In genomic region chr7:50412958-50413357, GRCh38 we compare ENCODE assay signal across 22 cellular contexts. TPM values are rescaled to one million over a fixed set of nuclear protein-coding genes. Genes with fewer than 3 reads are reported as not detected.
DNase-seq lines count a peak whose midpoint lies in the region; ATAC-seq and TF ChIP-seq lines count a peak whose summit lies in the region.
"Had no signal": no experiment of that assay in that cellular context is flagged by ENCODE, and none has a peak within 500 bp of the region (broad histone marks: within the 10 kb centered on the region; RNA-seq: fewer than 3 reads in every experiment).

No MANE protein-coding gene starts in this region.

- no peak overlapping the region for H2BK15ac ChIP-seq in neuronal stem cell (ENCODE audit: low read length)

- H3K27me3 ChIP-seq in OCI-LY1 (ENCODE audit: insufficient read depth, low read length): no peaks in the 10 kb centered on the region
- peaks cover 0 to 6% (median 0%) of the 10 kb centered on the region in 3 experiments for H3K27me3 ChIP-seq in neuronal stem cell (ENCODE audit: control insufficient read depth in 3 of 3, insufficient read depth in 3 of 3, low read depth in 1 of 3, low read length in 3 of 3)
- H3K27me3 ChIP-seq in aorta (ENCODE audit: control insufficient read depth in 1 of 2, insufficient read depth in 2 of 2, low read length in 1 of 2): no peaks in the 10 kb centered on the region
- H3K27me3 ChIP-seq: tibial nerve had no signal

- H2AK5ac ChIP-seq in neuronal stem cell (ENCODE audit: low read depth, low read length): peak overlapping the region; percentile 67

- no peak overlapping the region for H2AFZ ChIP-seq in OCI-LY1 (ENCODE audit: low read length)
- no peak overlapping the region for H2AFZ ChIP-seq in neuronal stem cell (ENCODE audit: low read length)

- H3K9ac ChIP-seq in OCI-LY1 (ENCODE audit: low read length) (peak overlapping the region; percentile 11; the same call in 1 of the 2 replicates), neuronal stem cell (ENCODE audit: low read depth, low read length, poor library complexity) (no peak overlapping the region)

- no peak overlapping the region for H3K18ac ChIP-seq in neuronal stem cell (ENCODE audit: low read length)

- H3K4me3 ChIP-seq in OCI-LY1 (ENCODE audit: low read depth, low read length, poor library complexity, severe bottlenecking): no peak overlapping the region
- H3K4me3 ChIP-seq in neuronal stem cell (ENCODE audit: low read length in 2 of 2): no peak overlapping the region
- no peak overlapping the region for H3K4me3 ChIP-seq in aorta (ENCODE audit: low read length in 2 of 2)
- H3K4me3 ChIP-seq: SK-N-MC, tibial nerve had no signal

- H2BK12ac ChIP-seq in neuronal stem cell (ENCODE audit: low read length): no peak overlapping the region

- no peak for ATAC-seq in aorta (ENCODE audit: low FRiP score)
- ATAC-seq: left colon had no signal

- H3K4ac ChIP-seq in neuronal stem cell (ENCODE audit: low read length): no peak overlapping the region

- no peak overlapping the region for H3K27ac Mint-ChIP-seq in nephron progenitor cell

- no peaks in the 10 kb centered on the region for H3K79me2 ChIP-seq in OCI-LY1 (ENCODE audit: insufficient read depth, low read length)

- H3K4me2 ChIP-seq in OCI-LY1 (ENCODE audit: low read length): peak overlapping the region; percentile 20; the same call in 1 of the 2 replicates
- H3K4me2 ChIP-seq in neuronal stem cell (ENCODE audit: insufficient read depth, low read length, poor library complexity, severe bottlenecking): no peak overlapping the region

- DNase-seq in SIG-M5 treated with dmso at 0.1 percent for 504 hours (lab: John Stamatoyannopoulos, UW; ENCODE audit: unreplicated experiment): peak; percentile 59
- no peak for DNase-seq in SIG-M5 (lab: John Stamatoyannopoulos, UW)
- DNase-seq in neuronal stem cell (ENCODE audit: low spot score): no peak
- DNase-seq in nephron progenitor cell: no peak
- no peak for DNase-seq in GM19238 (ENCODE audit: insufficient read length, low spot score)
- no peak for DNase-seq in aorta
- DNase-seq: activated effector memory CD4-positive, alpha-beta T cell treated with Interleukin-2 at 50 U/mL for 16 hours; effector CD4-positive, alpha-beta T cell; H7; left colon; mesendoderm; NCI-H2081 treated with DMSO at 0.1 percent for 48 hours; NCI-H345; NCI-H82; nucleus accumbens; T-helper 2 cell had no signal

- no peaks in the 10 kb centered on the region for H3K36me3 Mint-ChIP-seq in nephron progenitor cell (ENCODE audit: low read depth)

- no CpG with 5 or more reads among the region's 4 CpGs for WGBS in neuronal stem cell (ENCODE audit: extremely low coverage in 2 of 2, insufficient read length in 2 of 2, insufficient replicate concordance in 1 of 2), 2 donors
- WGBS in aorta, 2 donors: 68 to 69% methylated on average over 4 of the region's 4 CpGs

- no peaks in the 10 kb centered on the region for H3K9me2 ChIP-seq in OCI-LY1 (ENCODE audit: low read depth, low read length)

- peaks cover 63% of the 10 kb centered on the region for H3K4me1 ChIP-seq in OCI-LY1 (ENCODE audit: insufficient read depth, low read length, severe bottlenecking)
- H3K4me1 ChIP-seq in neuronal stem cell (ENCODE audit: control insufficient read depth in 2 of 2, insufficient read depth in 1 of 2, low read depth in 1 of 2, low read length in 2 of 2): no peaks in the 10 kb centered on the region
- no peaks in the 10 kb centered on the region for H3K4me1 ChIP-seq in aorta (ENCODE audit: control insufficient read depth in 1 of 2, insufficient read depth in 2 of 2, low read length in 2 of 2)

- H3K9me3 ChIP-seq in KOPT-K1 (ENCODE audit: insufficient read depth, low read length, poor library complexity, severe bottlenecking) (no peaks in the 10 kb centered on the region), OCI-LY1 (ENCODE audit: low read length) (no peaks in the 10 kb centered on the region), neuronal stem cell (replicated peaks in 1 of 2; ENCODE audit: control insufficient read depth in 2 of 2, insufficient read depth in 1 of 2, low read depth in 1 of 2, low read length in 2 of 2) (no peaks in the 10 kb centered on the region), aorta (ENCODE audit: control insufficient read depth, low read length) (no peaks in the 10 kb centered on the region)
- H3K9me3 ChIP-seq: tibial nerve had no signal

- H4K8ac ChIP-seq in neuronal stem cell (ENCODE audit: low read depth, low read length): no peak overlapping the region

- H3F3A ChIP-seq in OCI-LY1 (ENCODE audit: insufficient read depth, low read length): no peaks in the 10 kb centered on the region; the same call in 1 of the 2 replicates

- no peaks in the 10 kb centered on the region for H3K79me1 ChIP-seq in neuronal stem cell (ENCODE audit: low read depth, low read length)

- no peak overlapping the region for H2BK5ac ChIP-seq in neuronal stem cell (ENCODE audit: low read length)

- H4K91ac ChIP-seq in neuronal stem cell (ENCODE audit: low read depth, low read length, poor library complexity): no peak overlapping the region

- no peaks in the 10 kb centered on the region for H3K9me3 Mint-ChIP-seq in nephron progenitor cell

- no peak for TF ChIP-seq CTCF in OCI-LY1 (IDR thresholded peaks at IDR 0.05; ENCODE audit: low read length)
- no peak for TF ChIP-seq CTCF in nephron progenitor cell (IDR thresholded peaks at IDR 0.05)

- no peak overlapping the region for H3K23ac ChIP-seq in neuronal stem cell (ENCODE audit: low read depth, low read length, poor library complexity)

- H3K4me3 Mint-ChIP-seq in nephron progenitor cell: no peak overlapping the region

- H3K36me3 ChIP-seq in KOPT-K1 (ENCODE audit: insufficient read depth, low read length): no peaks in the 10 kb centered on the region
- H3K36me3 ChIP-seq in OCI-LY1 (ENCODE audit: insufficient read depth, low read length): no peaks in the 10 kb centered on the region
- H3K36me3 ChIP-seq in neuronal stem cell (replicated peaks in 1 of 2; ENCODE audit: control insufficient read depth in 2 of 2, insufficient read depth in 2 of 2, low read length in 2 of 2): no peaks in the 10 kb centered on the region
- no peaks in the 10 kb centered on the region for H3K36me3 ChIP-seq in aorta (ENCODE audit: control insufficient read depth in 1 of 2, insufficient read depth in 2 of 2, low read length in 1 of 2)
- H3K36me3 ChIP-seq: tibial nerve had no signal

- H2BK120ac ChIP-seq in neuronal stem cell (ENCODE audit: low read depth, low read length): no peak overlapping the region

- H3K14ac ChIP-seq in neuronal stem cell (ENCODE audit: low read length): no peak overlapping the region

- intact Hi-C loops in aorta (cut with DNase I): no loop called here

- H3K27me3 Mint-ChIP-seq in nephron progenitor cell (ENCODE audit: low read depth, poor library complexity): peaks cover 8% of the 10 kb centered on the region

- H3K27ac ChIP-seq in KOPT-K1 (ENCODE audit: low read depth, low read length, poor library complexity, severe bottlenecking) (peak overlapping the region; percentile 3), OCI-LY1 (ENCODE audit: low read depth, low read length, poor library complexity, severe bottlenecking) (peak overlapping the region; percentile 74), neuronal stem cell (replicated peaks; ENCODE audit: low read length) (no peak overlapping the region), aorta (ENCODE audit: low read depth in 1 of 2, low read length in 2 of 2) (no peak overlapping the region)
- H3K27ac ChIP-seq: 22Rv1, SK-N-MC, tibial nerve, VCaP had no signal

- no peaks in the 10 kb centered on the region for H4K20me1 ChIP-seq in OCI-LY1 (ENCODE audit: insufficient read depth, low read length)

- no peaks in the 10 kb centered on the region for H3K4me1 Mint-ChIP-seq in nephron progenitor cell

RNA-seq across cellular contexts. Expression of gene FIGNL1, which starts 37.2 kb away (rescaled TPM):
- polyA plus RNA-seq in neuronal stem cell (2013, experiment 1 of 2): 14.2 TPM
- polyA plus RNA-seq in neuronal stem cell (2013, experiment 2 of 2): 14.9 TPM
- total RNA-seq in aorta: 1 to 10 TPM; 5.4 to 5.9 TPM
- 1 to 10 TPM; 1.3 to 4.1 TPM for polyA plus RNA-seq in aorta

Comparison
In these comparisons a context has a peak if more than half of its experiments do, and no peak if none do; other contexts are left out.
1. H3K27ac ChIP-seq: peak in KOPT-K1 (single experiment) and OCI-LY1 (single experiment); none in neuronal stem cell (single experiment) and aorta (0 of 2).